In the genomic region with DNA sequence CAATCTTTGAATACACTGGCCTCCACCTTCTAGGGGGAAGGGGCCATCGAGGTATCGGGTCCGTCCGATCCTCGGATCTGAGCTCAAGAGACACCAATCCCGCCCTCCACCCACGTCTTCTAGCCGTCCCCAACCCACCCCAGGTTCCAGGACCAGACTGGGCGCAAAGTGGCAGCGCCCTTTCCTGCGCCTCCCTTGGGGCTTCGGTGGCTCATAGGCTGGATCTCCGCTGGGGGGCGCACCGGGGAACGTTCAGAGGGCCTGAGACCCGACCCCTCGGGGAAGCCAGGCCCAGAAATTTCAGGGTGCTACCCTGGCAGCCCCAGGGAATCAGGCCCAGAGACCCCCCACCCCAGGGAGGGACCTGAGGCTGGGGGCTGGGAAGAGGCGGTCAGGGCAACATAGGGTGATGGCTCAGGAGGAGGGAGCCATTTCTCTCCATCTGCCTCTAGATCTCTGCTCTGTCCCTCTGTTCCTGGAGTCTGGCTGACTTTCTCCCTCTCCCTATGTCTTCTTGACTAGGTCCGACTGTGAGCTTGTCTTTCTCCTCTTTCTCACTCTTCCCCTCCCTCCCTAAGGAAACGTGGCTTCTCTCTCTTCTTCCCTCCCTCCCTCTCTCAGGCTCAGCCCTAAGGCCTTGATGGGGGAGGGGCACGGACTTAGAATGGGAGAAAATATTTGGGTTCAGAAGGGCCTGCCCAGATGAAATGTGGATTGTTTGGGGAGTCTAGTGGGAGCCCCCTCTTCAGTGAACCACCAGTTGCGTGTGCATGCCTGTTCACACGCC, we compare ENCODE assay signal across 9 cellular contexts. TPM values are rescaled to one million over a fixed set of nuclear protein-coding genes. Genes with fewer than 3 reads are reported as not detected.
DNase-seq lines count a peak whose midpoint lies in the region; ATAC-seq and TF ChIP-seq lines count a peak whose summit lies in the region.
"Had no signal": no experiment of that assay in that cellular context is flagged by ENCODE, and none has a peak within 500 bp of the region (broad histone marks: within the 10 kb centered on the region; RNA-seq: fewer than 3 reads in every experiment).

No MANE protein-coding gene starts in this region.

- CTCF ChIA-PET in CD8-positive, alpha-beta T cell (lab: Charles Lee): interaction anchor here (0.6 to 0.9 kb wide), 3 partner anchors 10 to 73 kb away, joined by 3 read pairs; no protein-coding TSS in a partner anchor

- peak; percentile 62 for ATAC-seq in CD8-positive, alpha-beta T cell
- ATAC-seq in activated naive CD8-positive, alpha-beta T cell treated with anti-CD3 and anti-CD28 coated beads, Interleukin-2, amount 50 U/mL, for 24 hours: peak; percentile 49
- no peak for ATAC-seq in GM21381 (IDR thresholded peaks at IDR 0.05; ENCODE audit: unreplicated experiment)

- no peak for TF ChIP-seq CTCF in CD8-positive, alpha-beta T cell (IDR thresholded peaks at IDR 0.05)

- intact Hi-C loops in CD8-positive, alpha-beta T cell (cut with DNase I, micrococcal nuclease): no loop called here

- H3K9ac ChIP-seq in HUES64 (ENCODE audit: low read depth, low read length): peak overlapping the region; percentile 53
- H3K9ac ChIP-seq in iPS-15b (ENCODE audit: low read depth, low read length): peak overlapping the region; percentile 57

- H3K4me3 Mint-ChIP-seq in CD8-positive, alpha-beta T cell: peak overlapping the region; percentile 45
- no peak overlapping the region for H3K4me3 Mint-ChIP-seq in activated naive CD8-positive, alpha-beta T cell treated with anti-CD3 and anti-CD28 coated beads, Interleukin-2, amount 50 U/mL, for 24 hours

- H3K36me3 ChIP-seq in CD8-positive, alpha-beta T cell (ENCODE audit: insufficient read depth, low read length): no peaks in the 10 kb centered on the region
- no peaks in the 10 kb centered on the region for H3K36me3 ChIP-seq in HUES64 (ENCODE audit: insufficient read depth, low read length)
- H3K36me3 ChIP-seq in iPS-15b (ENCODE audit: control insufficient read depth, insufficient read depth, low read length): no peaks in the 10 kb centered on the region

- 8% methylated on average over 24 of the region's 24 CpGs for WGBS in HUES64

- H3K27me3 Mint-ChIP-seq in CD8-positive, alpha-beta T cell (ENCODE audit: low read depth): peaks cover 33% of the 10 kb centered on the region
- H3K27me3 Mint-ChIP-seq in activated naive CD8-positive, alpha-beta T cell treated with anti-CD3 and anti-CD28 coated beads, Interleukin-2, amount 50 U/mL, for 24 hours: peaks cover 41% of the 10 kb centered on the region

- H3K4me1 Mint-ChIP-seq in CD8-positive, alpha-beta T cell (ENCODE audit: low read depth): peaks cover 23% of the 10 kb centered on the region
- H3K4me1 Mint-ChIP-seq in activated naive CD8-positive, alpha-beta T cell treated with anti-CD3 and anti-CD28 coated beads, Interleukin-2, amount 50 U/mL, for 24 hours: peaks cover 6% of the 10 kb centered on the region

- no peaks in the 10 kb centered on the region for H3K9me3 ChIP-seq in CD8-positive, alpha-beta T cell (ENCODE audit: low read length)
- no peaks in the 10 kb centered on the region for H3K9me3 ChIP-seq in HUES64 (ENCODE audit: insufficient read depth, low read depth, low read length)
- H3K9me3 ChIP-seq in iPS-15b (ENCODE audit: control insufficient read depth, insufficient read depth, low read length): no peaks in the 10 kb centered on the region

- no peak overlapping the region for H3K27ac Mint-ChIP-seq in CD8-positive, alpha-beta T cell
- no peak overlapping the region for H3K27ac Mint-ChIP-seq in activated naive CD8-positive, alpha-beta T cell treated with anti-CD3 and anti-CD28 coated beads, Interleukin-2, amount 50 U/mL, for 24 hours
- H3K27ac Mint-ChIP-seq: naive B cell had no signal

- no peaks in the 10 kb centered on the region for H3K9me3 Mint-ChIP-seq in CD8-positive, alpha-beta T cell
- H3K9me3 Mint-ChIP-seq in activated naive CD8-positive, alpha-beta T cell treated with anti-CD3 and anti-CD28 coated beads, Interleukin-2, amount 50 U/mL, for 24 hours: no peaks in the 10 kb centered on the region
- H3K9me3 Mint-ChIP-seq: naive B cell had no signal

- peak in 3 of 7 experiments; percentile 21 to 45 (median 33) for DNase-seq in CD8-positive, alpha-beta T cell
- peak; percentile 56 for DNase-seq in activated naive CD8-positive, alpha-beta T cell treated with anti-CD3 and anti-CD28 coated beads, Interleukin-2, amount 50 U/mL, for 24 hours
- DNase-seq in stimulated activated CD4-positive, alpha-beta T cell treated with anti-CD3 and anti-CD28 coated beads, Interleukin-15, amount 100 ng/mL, for 24 hours: peak; percentile 60
- DNase-seq in SK-N-DZ (ENCODE audit: low spot score) (no peak), cerebellum (ENCODE audit: low spot score) (no peak)
- DNase-seq: naive B cell had no signal

- H3K36me3 Mint-ChIP-seq in CD8-positive, alpha-beta T cell: no peaks in the 10 kb centered on the region
- H3K36me3 Mint-ChIP-seq in activated naive CD8-positive, alpha-beta T cell treated with anti-CD3 and anti-CD28 coated beads, Interleukin-2, amount 50 U/mL, for 24 hours (ENCODE audit: low read depth): no peaks in the 10 kb centered on the region

- POLR2A ChIA-PET in CD8-positive, alpha-beta T cell (lab: Charles Lee): interaction anchor here (1.1 kb wide), 1 partner anchor 63 kb away, joined by 3 read pairs; no protein-coding TSS in a partner anchor

- no peak overlapping the region for H3K4me3 ChIP-seq in CD8-positive, alpha-beta T cell (ENCODE audit: low read depth, low read length)
- peak overlapping the region; percentile 77 for H3K4me3 ChIP-seq in HUES64 (ENCODE audit: low read length)
- H3K4me3 ChIP-seq in iPS-15b (ENCODE audit: low read depth, low read length): peak overlapping the region; percentile 88

- no peak overlapping the region for H3K27ac ChIP-seq in CD8-positive, alpha-beta T cell (ENCODE audit: low read depth, low read length)
- 0 out of 2 replicates have a peak overlapping the region, but pooled peaks have one; percentile 9 for H3K27ac ChIP-seq in HUES64 (ENCODE audit: low read depth, low read length)

- peaks cover 20% of the 10 kb centered on the region for H3K4me1 ChIP-seq in CD8-positive, alpha-beta T cell (ENCODE audit: insufficient read depth, low read length)
- H3K4me1 ChIP-seq in HUES64 (ENCODE audit: insufficient read depth, low read length) (peaks cover 33% of the 10 kb centered on the region), iPS-15b (ENCODE audit: control insufficient read depth, insufficient read depth, low read length) (peaks cover 25% of the 10 kb centered on the region)

- H3K27me3 ChIP-seq in CD8-positive, alpha-beta T cell (ENCODE audit: insufficient read depth, low read length): peaks cover 10% of the 10 kb centered on the region
- H3K27me3 ChIP-seq in HUES64 (ENCODE audit: insufficient read depth, low read length) (no peaks in the 10 kb centered on the region), iPS-15b (ENCODE audit: control insufficient read depth, insufficient read depth, low read length) (no peaks in the 10 kb centered on the region)

RNA-seq across cellular contexts. Expression of gene CREB3L1, which starts 1.1 kb away (rescaled TPM):
- not detected for total RNA-seq in CD8-positive, alpha-beta T cell
- polyA plus RNA-seq in HUES64 (2013, experiment 1 of 2): 4.6 TPM
- 9.1 TPM for polyA plus RNA-seq in HUES64 (2013, experiment 2 of 2)
- polyA plus RNA-seq in SK-N-DZ (2014; cell fraction: cytosol; rRNA removed): 0.21 TPM in 1 of 2 replicates, not detected in the other
- not detected in 2 replicates for polyA plus RNA-seq in SK-N-DZ (2014; cell fraction: nucleus; rRNA removed)
- total RNA-seq in cerebellum: 2.4 TPM

Comparison
In these comparisons a context has a peak if more than half of its experiments do, and no peak if none do; other contexts are left out.
1. DNase-seq: peak in activated naive CD8-positive, alpha-beta T cell treated with anti-CD3 and anti-CD28 coated beads, Interleukin-2, amount 50 U/mL, for 24 hours (single experiment) and stimulated activated CD4-positive, alpha-beta T cell treated with anti-CD3 and anti-CD28 coated beads, Interleukin-15, amount 100 ng/mL, for 24 hours (single experiment); none in SK-N-DZ (single experiment) and cerebellum (single experiment).